In genomic region chr6:81565071-81565470, GRCh38 we compare ENCODE assay signal across 2 cellular contexts.
TF ChIP-seq lines count a peak whose summit lies in the region.

No MANE protein-coding gene starts in this region.

TF ChIP-seq in SK-N-SH, 30 proteins besides CTCF, POLR2A, EP300 and RAD21 (continued from another document):
- TF ChIP-seq REST (IDR thresholded peaks at IDR 0.05; ENCODE audit: low read depth, low read length) (no peak), GABPA (IDR thresholded peaks at IDR 0.05; ENCODE audit: low read depth) (no peak), IRF3 (IDR thresholded peaks at IDR 0.05; ENCODE audit: low read depth, low read length) (no peak), ELF1 (IDR thresholded peaks at IDR 0.05) (no peak), USF2 (IDR thresholded peaks at IDR 0.05; ENCODE audit: borderline replicate concordance, low read depth, low read length) (no peak), FOXJ3 (CRISPR knock-in tag; IDR thresholded peaks at IDR 0.05) (no peak)

TF ChIP-seq in SK-N-SH treated with all-trans-retinoic acid at 6 μM for 48 hours, 23 proteins besides CTCF, POLR2A, EP300 and RAD21 (continued from another document):
- no peak for TF ChIP-seq CREB5 (CRISPR knock-in tag; IDR thresholded peaks at IDR 0.05; ENCODE audit: low read depth)
- no peak for TF ChIP-seq ZNF70 (CRISPR knock-in tag; IDR thresholded peaks at IDR 0.05)
- TF ChIP-seq OSR1 (CRISPR knock-in tag; IDR thresholded peaks at IDR 0.05) = no peak
- TF ChIP-seq SNAI2 (CRISPR knock-in tag; IDR thresholded peaks at IDR 0.05) = no peak
- TF ChIP-seq ESRRG (CRISPR knock-in tag; IDR thresholded peaks at IDR 0.05) = no peak
- no peak for TF ChIP-seq RARB (CRISPR knock-in tag; IDR thresholded peaks at IDR 0.05)
- no peak for TF ChIP-seq BACH2 (CRISPR knock-in tag; IDR thresholded peaks at IDR 0.05; ENCODE audit: borderline replicate concordance)
